In the genomic region with DNA sequence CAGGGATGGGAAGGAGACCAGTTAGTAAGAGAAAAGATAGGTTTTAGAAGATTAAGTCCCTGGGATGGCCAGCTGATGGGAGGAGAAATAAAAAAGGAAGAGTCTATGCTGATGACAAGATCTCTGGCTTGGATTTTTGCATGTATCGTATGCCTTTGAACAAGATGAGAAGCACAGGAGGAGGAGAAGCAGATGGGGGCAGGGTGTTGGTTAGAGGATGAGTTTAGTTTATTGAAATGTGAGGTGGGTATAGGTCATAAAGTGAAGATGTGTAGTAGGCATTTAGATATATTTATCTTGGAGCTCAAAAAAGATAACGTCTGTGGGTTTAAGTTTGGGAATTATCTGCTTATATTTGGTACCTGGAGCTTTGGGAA, we compare ENCODE assay signal across 1 cellular context.
TF ChIP-seq lines count a peak whose summit lies in the region.

No MANE protein-coding gene starts in this region.

TF ChIP-seq in HepG2, 621 proteins besides CTCF, POLR2A, EP300 and RAD21:
- TF ChIP-seq STAG1 (CRISPR knock-in tag; IDR thresholded peaks at IDR 0.05) (no peak), PHF8 (CRISPR knock-in tag; IDR thresholded peaks at IDR 0.05) (no peak), ZNF709 (CRISPR knock-in tag; IDR thresholded peaks at IDR 0.05) (no peak), NR2F1 (CRISPR knock-in tag; IDR thresholded peaks at IDR 0.05) (no peak), NCOA1 (CRISPR knock-in tag; IDR thresholded peaks at IDR 0.05) (no peak), GFI1 (CRISPR knock-in tag; IDR thresholded peaks at IDR 0.05; ENCODE audit: borderline replicate concordance) (no peak), PHB2 (IDR thresholded peaks at IDR 0.05; ENCODE audit: partially characterized antibody) (no peak), IRF2 (CRISPR knock-in tag; IDR thresholded peaks at IDR 0.05) (no peak)
- TF ChIP-seq, protein P1, sequence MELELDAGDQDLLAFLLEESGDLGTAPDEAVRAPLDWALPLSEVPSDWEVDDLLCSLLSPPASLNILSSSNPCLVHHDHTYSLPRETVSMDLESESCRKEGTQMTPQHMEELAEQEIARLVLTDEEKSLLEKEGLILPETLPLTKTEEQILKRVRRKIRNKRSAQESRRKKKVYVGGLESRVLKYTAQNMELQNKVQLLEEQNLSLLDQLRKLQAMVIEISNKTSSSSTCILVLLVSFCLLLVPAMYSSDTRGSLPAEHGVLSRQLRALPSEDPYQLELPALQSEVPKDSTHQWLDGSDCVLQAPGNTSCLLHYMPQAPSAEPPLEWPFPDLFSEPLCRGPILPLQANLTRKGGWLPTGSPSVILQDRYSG (CRISPR knock-in tag; IDR thresholded peaks at IDR 0.05) = no peak
- TF ChIP-seq, protein P2, sequence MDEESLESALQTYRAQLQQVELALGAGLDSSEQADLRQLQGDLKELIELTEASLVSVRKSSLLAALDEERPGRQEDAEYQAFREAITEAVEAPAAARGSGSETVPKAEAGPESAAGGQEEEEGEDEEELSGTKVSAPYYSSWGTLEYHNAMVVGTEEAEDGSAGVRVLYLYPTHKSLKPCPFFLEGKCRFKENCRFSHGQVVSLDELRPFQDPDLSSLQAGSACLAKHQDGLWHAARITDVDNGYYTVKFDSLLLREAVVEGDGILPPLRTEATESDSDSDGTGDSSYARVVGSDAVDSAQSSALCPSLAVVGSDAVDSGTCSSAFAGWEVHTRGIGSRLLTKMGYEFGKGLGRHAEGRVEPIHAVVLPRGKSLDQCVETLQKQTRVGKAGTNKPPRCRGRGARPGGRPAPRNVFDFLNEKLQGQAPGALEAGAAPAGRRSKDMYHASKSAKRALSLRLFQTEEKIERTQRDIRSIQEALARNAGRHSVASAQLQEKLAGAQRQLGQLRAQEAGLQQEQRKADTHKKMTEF (CRISPR knock-in tag; IDR thresholded peaks at IDR 0.05) = no peak
